Comparison of ENCODE assay signal across 19 cellular contexts in the genomic region with DNA sequence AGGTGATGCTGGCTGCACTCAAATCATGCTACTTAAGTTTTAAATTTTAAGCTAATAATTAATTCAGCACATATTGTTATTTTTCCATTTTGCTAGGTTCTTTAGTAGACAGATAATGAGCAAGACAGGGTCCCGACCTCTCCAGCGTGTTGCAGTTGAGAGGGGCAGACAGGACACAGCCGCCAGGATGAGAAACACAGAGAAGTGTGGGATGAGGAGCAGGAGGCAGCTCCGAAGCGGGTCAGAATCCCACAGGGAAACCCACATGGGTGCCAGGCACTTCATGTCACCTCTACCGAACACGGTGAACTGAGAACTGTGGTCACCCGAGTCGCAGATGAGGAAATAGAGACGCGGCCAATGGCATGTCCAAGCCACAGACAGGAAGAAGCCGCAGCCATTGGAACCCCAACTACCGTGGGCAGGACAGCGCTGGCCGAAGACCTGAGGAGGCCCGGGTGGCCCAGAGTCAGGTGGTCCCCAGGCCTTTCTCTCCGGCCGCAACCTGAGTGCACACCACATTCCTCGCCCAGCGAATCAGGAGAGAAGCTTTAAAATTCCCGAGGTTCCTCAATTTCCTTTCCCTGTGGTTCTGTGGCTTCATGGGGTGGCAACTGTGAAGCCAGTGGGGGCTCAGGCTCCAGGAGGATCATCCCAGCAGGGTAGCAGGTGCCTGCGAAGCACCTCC.
"Had no signal": no experiment of that assay in that cellular context is flagged by ENCODE, and none has a peak within 500 bp of the region (broad histone marks: within the 10 kb centered on the region; RNA-seq: fewer than 3 reads in every experiment).

No MANE protein-coding gene starts in this region.

- ATAC-seq: activated T-helper 17 cell treated with anti-CD3 and anti-CD28 coated beads, Interleukin-2, amount 50 U/mL, for 72 hours; body of pancreas; left colon; naive thymus-derived CD8-positive, alpha-beta T cell; stimulated activated effector memory CD8-positive, alpha-beta T cell treated with anti-CD3 and anti-CD28 coated beads, Interleukin-12 subunit alpha, Interleukin-12 subunit beta, amount 100 ng/mL, for 72 hours; T-cell had no signal

- H3K36me3 ChIP-seq: uterus had no signal

- H3K9me3 Mint-ChIP-seq: activated naive CD4-positive, alpha-beta T cell treated with anti-CD3 and anti-CD28 coated beads, Interleukin-2, amount 50 U/mL, for 24 hours; naive thymus-derived CD8-positive, alpha-beta T cell; stimulated activated effector memory CD8-positive, alpha-beta T cell treated with anti-CD3 and anti-CD28 coated beads, Interleukin-12 subunit alpha, Interleukin-12 subunit beta, amount 100 ng/mL, for 72 hours; T-cell had no signal

- H3K4me3 ChIP-seq: body of pancreas, SK-N-MC, thyroid gland, uterus had no signal

- H3K27me3 Mint-ChIP-seq: activated naive CD4-positive, alpha-beta T cell treated with anti-CD3 and anti-CD28 coated beads, Interleukin-2, amount 50 U/mL, for 24 hours; activated T-helper 17 cell treated with anti-CD3 and anti-CD28 coated beads, Interleukin-2, amount 50 U/mL, for 72 hours; T-cell had no signal

- DNase-seq: activated CD4-positive, CD25-positive, alpha-beta regulatory T cell treated with anti-CD3 and anti-CD28 coated beads, Interleukin-2, amount 50 U/mL, for 72 hours; amygdala; central memory CD4-positive, alpha-beta T cell; cortex of kidney; effector CD4-positive, alpha-beta T cell; foreskin fibroblast; left colon; naive thymus-derived CD8-positive, alpha-beta T cell; stimulated activated CD4-positive, alpha-beta T cell treated with anti-CD3 and anti-CD28 coated beads, Interleukin-12 subunit alpha, Interleukin-12 subunit beta, amount 100 ng/mL, for 4 hours; stimulated activated CD4-positive, alpha-beta T cell treated with anti-CD3 and anti-CD28 coated beads, Interleukin-2, amount 100 ng/mL, for 24 hours; T-cell; T-helper 9 cell; thyroid gland; uterus had no signal

- H3K27me3 ChIP-seq: body of pancreas, thyroid gland, uterus had no signal

- H3K4me3 Mint-ChIP-seq: activated naive CD4-positive, alpha-beta T cell treated with anti-CD3 and anti-CD28 coated beads, Interleukin-2, amount 50 U/mL, for 24 hours; activated T-helper 17 cell treated with anti-CD3 and anti-CD28 coated beads, Interleukin-2, amount 50 U/mL, for 72 hours; naive thymus-derived CD8-positive, alpha-beta T cell; stimulated activated effector memory CD8-positive, alpha-beta T cell treated with anti-CD3 and anti-CD28 coated beads, Interleukin-12 subunit alpha, Interleukin-12 subunit beta, amount 100 ng/mL, for 72 hours; T-cell had no signal

- H3K4me1 ChIP-seq: body of pancreas, thyroid gland, uterus had no signal

- H3K9me3 ChIP-seq: body of pancreas, thyroid gland, uterus had no signal

- H3K27ac ChIP-seq: body of pancreas, SK-N-MC, thyroid gland, uterus had no signal

- H3K27ac Mint-ChIP-seq: activated naive CD4-positive, alpha-beta T cell treated with anti-CD3 and anti-CD28 coated beads, Interleukin-2, amount 50 U/mL, for 24 hours; activated T-helper 17 cell treated with anti-CD3 and anti-CD28 coated beads, Interleukin-2, amount 50 U/mL, for 72 hours; stimulated activated effector memory CD8-positive, alpha-beta T cell treated with anti-CD3 and anti-CD28 coated beads, Interleukin-12 subunit alpha, Interleukin-12 subunit beta, amount 100 ng/mL, for 72 hours; T-cell had no signal

- H3K36me3 Mint-ChIP-seq: activated naive CD4-positive, alpha-beta T cell treated with anti-CD3 and anti-CD28 coated beads, Interleukin-2, amount 50 U/mL, for 24 hours had no signal
